ENCODE assay signal across 16 cellular contexts in genomic region chr3:152113992-152114651, GRCh38.
DNase-seq lines count a peak whose midpoint lies in the region; ATAC-seq and TF ChIP-seq lines count a peak whose summit lies in the region.
"Had no signal": no experiment of that assay in that cellular context is flagged by ENCODE, and none has a peak within 500 bp of the region (broad histone marks: within the 10 kb centered on the region; RNA-seq: fewer than 3 reads in every experiment).

No MANE protein-coding gene starts in this region.

- no peak for TF ChIP-seq EP300 in SK-N-SH (IDR thresholded peaks at IDR 0.05; ENCODE audit: borderline replicate concordance in 1 of 2, low read depth in 1 of 2, low read length in 1 of 2)

- H3K9me3 ChIP-seq in SK-N-SH, result no peaks in the 10 kb centered on the region
- no peaks in the 10 kb centered on the region for H3K9me3 ChIP-seq in adipocyte (ENCODE audit: control insufficient read depth, low read length)
- H3K9me3 ChIP-seq: BLaER1, Caco-2 had no signal

- no peaks in the 10 kb centered on the region for H3K36me3 Mint-ChIP-seq in stimulated activated memory B cell treated with anti-CD40 and anti-IgM and Interleukin-4, amounts not matched to agents 10 μg/mL and 1 μg/mL and 100 μg/mL, for 72 hours
- no peaks in the 10 kb centered on the region for H3K36me3 Mint-ChIP-seq in endothelial cell (ENCODE audit: low read depth, unreplicated experiment)

- H3K27ac ChIP-seq in SK-N-SH (ENCODE audit: low read depth in 2 of 2, low read length in 1 of 2), result no peak overlapping the region
- H3K27ac ChIP-seq: 22Rv1, BLaER1, HL-60 had no signal

- no peaks in the 10 kb centered on the region for H3K4me1 Mint-ChIP-seq in stimulated activated memory B cell treated with anti-CD40 and anti-IgM and Interleukin-4, amounts not matched to agents 10 μg/mL and 1 μg/mL and 100 μg/mL, for 72 hours
- no peaks in the 10 kb centered on the region for H3K4me1 Mint-ChIP-seq in endothelial cell (ENCODE audit: unreplicated experiment)
- H3K4me1 Mint-ChIP-seq: CD8-positive, alpha-beta memory T cell had no signal

- no peak overlapping the region for H3K4me3 ChIP-seq in SK-N-SH (ENCODE audit: low read depth in 2 of 2, low read length in 1 of 2)
- no peak overlapping the region for H3K4me3 ChIP-seq in adipocyte (ENCODE audit: low read length)
- H3K4me3 ChIP-seq in fibroblast of the aortic adventitia (ENCODE audit: low read depth, low read length), result no peak overlapping the region
- H3K4me3 ChIP-seq: BLaER1 had no signal

- 79% methylated on average over 2 of the region's 2 CpGs for WGBS in SK-N-SH (ENCODE audit: low lambda C conversion rate)

- H3K4me3 Mint-ChIP-seq in stimulated activated memory B cell treated with anti-CD40 and anti-IgM and Interleukin-4, amounts not matched to agents 10 μg/mL and 1 μg/mL and 100 μg/mL, for 72 hours, result no peak overlapping the region
- no peak overlapping the region for H3K4me3 Mint-ChIP-seq in endothelial cell (ENCODE audit: unreplicated experiment)
- H3K4me3 Mint-ChIP-seq: CD8-positive, alpha-beta memory T cell had no signal

- peak overlapping the region; percentile 35; the same call in 1 of the 2 replicates for H2AFZ ChIP-seq in SK-N-SH (ENCODE audit: low read depth)

- POLR2A ChIA-PET in SK-N-SH (lab: Yijun Ruan, JAX), result no interaction called here

- no peaks in the 10 kb centered on the region for H3K9me2 ChIP-seq in SK-N-SH

- H3K9me3 Mint-ChIP-seq in stimulated activated memory B cell treated with anti-CD40 and anti-IgM and Interleukin-4, amounts not matched to agents 10 μg/mL and 1 μg/mL and 100 μg/mL, for 72 hours, result peaks cover 5% of the 10 kb centered on the region
- no peaks in the 10 kb centered on the region for H3K9me3 Mint-ChIP-seq in endothelial cell (ENCODE audit: unreplicated experiment)

- H3F3A ChIP-seq in SK-N-SH (replicated peaks; ENCODE audit: insufficient read depth), result peaks cover 22% of the 10 kb centered on the region

- CTCF ChIA-PET in SK-N-SH (lab: Yijun Ruan, JAX), result no interaction called here

- H3K36me3 ChIP-seq in SK-N-SH (replicated peaks in 1 of 2; ENCODE audit: control insufficient read depth in 1 of 2, insufficient read depth in 2 of 2, low read length in 1 of 2), result no peaks in the 10 kb centered on the region
- no peaks in the 10 kb centered on the region for H3K36me3 ChIP-seq in adipocyte (ENCODE audit: control insufficient read depth, insufficient read depth, low read length, severe bottlenecking)
- H3K36me3 ChIP-seq: BLaER1 had no signal

- no peak overlapping the region for H3K27ac Mint-ChIP-seq in stimulated activated memory B cell treated with anti-CD40 and anti-IgM and Interleukin-4, amounts not matched to agents 10 μg/mL and 1 μg/mL and 100 μg/mL, for 72 hours
- no peak overlapping the region for H3K27ac Mint-ChIP-seq in endothelial cell (ENCODE audit: unreplicated experiment)
- H3K27ac Mint-ChIP-seq: CD8-positive, alpha-beta memory T cell had no signal

- no peaks in the 10 kb centered on the region for H3K27me3 Mint-ChIP-seq in stimulated activated memory B cell treated with anti-CD40 and anti-IgM and Interleukin-4, amounts not matched to agents 10 μg/mL and 1 μg/mL and 100 μg/mL, for 72 hours
- peaks cover 1% of the 10 kb centered on the region for H3K27me3 Mint-ChIP-seq in endothelial cell (ENCODE audit: unreplicated experiment)

- H4K20me1 ChIP-seq in SK-N-SH (ENCODE audit: insufficient read depth), result no peaks in the 10 kb centered on the region
- H4K20me1 ChIP-seq: BLaER1 had no signal

- H3K9ac ChIP-seq in SK-N-SH, result no peak overlapping the region
- peak overlapping the region; percentile 11 for H3K9ac ChIP-seq in adipocyte (ENCODE audit: low read length)
- H3K9ac ChIP-seq: BLaER1 had no signal

- H3K4me2 ChIP-seq in SK-N-SH, result no peak overlapping the region
- H3K4me2 ChIP-seq: BLaER1 had no signal

- DNase-seq in SK-N-SH (no peak), adipocyte (ENCODE audit: low read depth) (no peak), fibroblast of the aortic adventitia (ENCODE audit: low read depth) (peak; percentile 82), GM03348 (ENCODE audit: low spot score) (no peak), endothelial cell (ENCODE audit: low spot score) (no peak)
- DNase-seq: AML-193; Caco-2; CD8-positive, alpha-beta memory T cell; DND-41; GF-D8 had no signal

- H3K27me3 ChIP-seq in SK-N-SH (ENCODE audit: insufficient read depth) (no peaks in the 10 kb centered on the region), adipocyte (replicated peaks; ENCODE audit: control insufficient read depth, insufficient read depth, low read length) (no peaks in the 10 kb centered on the region)
- H3K27me3 ChIP-seq: BLaER1 had no signal

- no peaks in the 10 kb centered on the region for H3K4me1 ChIP-seq in SK-N-SH (ENCODE audit: control insufficient read depth in 1 of 2, insufficient read depth in 2 of 2, low read depth in 1 of 2, low read length in 1 of 2)
- peaks cover 16% of the 10 kb centered on the region for H3K4me1 ChIP-seq in adipocyte (ENCODE audit: control insufficient read depth, insufficient read depth, low read length)
- H3K4me1 ChIP-seq: BLaER1 had no signal

- ATAC-seq in SK-N-SH treated with all-trans-retinoic acid at 6 μM for 48 hours, result no peak
- ATAC-seq in stimulated activated memory B cell treated with anti-CD40 and anti-IgM and Interleukin-4, amounts not matched to agents 10 μg/mL and 1 μg/mL and 100 μg/mL, for 72 hours, result no peak
- ATAC-seq: HCT116 had no signal

- TF ChIP-seq CTCF in SK-N-SH (IDR thresholded peaks at IDR 0.05) (no peak), fibroblast of the aortic adventitia (IDR thresholded peaks at IDR 0.05; ENCODE audit: insufficient read depth, low read length) (no peak), endothelial cell (IDR thresholded peaks at IDR 0.05; ENCODE audit: unreplicated experiment) (no peak)

- no peak for TF ChIP-seq RAD21 in SK-N-SH (IDR thresholded peaks at IDR 0.05; ENCODE audit: low read length)

- no peaks in the 10 kb centered on the region for H3K79me2 ChIP-seq in SK-N-SH (ENCODE audit: insufficient read depth)

TF ChIP-seq in SK-N-SH, 30 proteins besides CTCF, POLR2A, EP300 and RAD21 (continues in another document):
- TF ChIP-seq EZH2phosphoT487 (IDR thresholded peaks at IDR 0.05; ENCODE audit: borderline replicate concordance, low read depth) (no peak), GATA2 (CRISPR knock-in tag; IDR thresholded peaks at IDR 0.05) (no peak), NFIC (IDR thresholded peaks at IDR 0.05; ENCODE audit: borderline replicate concordance) (no peak), JUND (IDR thresholded peaks at IDR 0.05) (no peak), MAX (IDR thresholded peaks at IDR 0.05; ENCODE audit: low read depth) (no peak), RCOR1 (IDR thresholded peaks at IDR 0.05; ENCODE audit: low read length) (no peak), GABPA (IDR thresholded peaks at IDR 0.05; ENCODE audit: low read depth) (no peak)
- TF ChIP-seq, protein P1, sequence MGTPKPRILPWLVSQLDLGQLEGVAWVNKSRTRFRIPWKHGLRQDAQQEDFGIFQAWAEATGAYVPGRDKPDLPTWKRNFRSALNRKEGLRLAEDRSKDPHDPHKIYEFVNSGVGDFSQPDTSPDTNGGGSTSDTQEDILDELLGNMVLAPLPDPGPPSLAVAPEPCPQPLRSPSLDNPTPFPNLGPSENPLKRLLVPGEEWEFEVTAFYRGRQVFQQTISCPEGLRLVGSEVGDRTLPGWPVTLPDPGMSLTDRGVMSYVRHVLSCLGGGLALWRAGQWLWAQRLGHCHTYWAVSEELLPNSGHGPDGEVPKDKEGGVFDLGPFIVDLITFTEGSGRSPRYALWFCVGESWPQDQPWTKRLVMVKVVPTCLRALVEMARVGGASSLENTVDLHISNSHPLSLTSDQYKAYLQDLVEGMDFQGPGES (IDR thresholded peaks at IDR 0.05; ENCODE audit: low read depth, low read length), result no peak

TF ChIP-seq in SK-N-SH treated with all-trans-retinoic acid at 6 μM for 48 hours, 23 proteins besides CTCF, POLR2A, EP300 and RAD21:
- TF ChIP-seq, protein P2, sequence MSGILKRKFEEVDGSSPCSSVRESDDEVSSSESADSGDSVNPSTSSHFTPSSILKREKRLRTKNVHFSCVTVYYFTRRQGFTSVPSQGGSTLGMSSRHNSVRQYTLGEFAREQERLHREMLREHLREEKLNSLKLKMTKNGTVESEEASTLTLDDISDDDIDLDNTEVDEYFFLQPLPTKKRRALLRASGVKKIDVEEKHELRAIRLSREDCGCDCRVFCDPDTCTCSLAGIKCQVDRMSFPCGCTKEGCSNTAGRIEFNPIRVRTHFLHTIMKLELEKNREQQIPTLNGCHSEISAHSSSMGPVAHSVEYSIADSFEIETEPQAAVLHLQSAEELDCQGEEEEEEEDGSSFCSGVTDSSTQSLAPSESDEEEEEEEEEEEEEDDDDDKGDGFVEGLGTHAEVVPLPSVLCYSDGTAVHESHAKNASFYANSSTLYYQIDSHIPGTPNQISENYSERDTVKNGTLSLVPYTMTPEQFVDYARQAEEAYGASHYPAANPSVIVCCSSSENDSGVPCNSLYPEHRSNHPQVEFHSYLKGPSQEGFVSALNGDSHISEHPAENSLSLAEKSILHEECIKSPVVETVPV (CRISPR knock-in tag; IDR thresholded peaks at IDR 0.05), result no peak
- TF ChIP-seq TCF4 (CRISPR knock-in tag; IDR thresholded peaks at IDR 0.05; ENCODE audit: borderline replicate concordance), result no peak
- no peak for TF ChIP-seq OSR1 (CRISPR knock-in tag; IDR thresholded peaks at IDR 0.05)
- TF ChIP-seq CREB5 (CRISPR knock-in tag; IDR thresholded peaks at IDR 0.05; ENCODE audit: low read depth), result no peak
